Comparison of ENCODE assay signal across 11 cellular contexts in the genomic region with DNA sequence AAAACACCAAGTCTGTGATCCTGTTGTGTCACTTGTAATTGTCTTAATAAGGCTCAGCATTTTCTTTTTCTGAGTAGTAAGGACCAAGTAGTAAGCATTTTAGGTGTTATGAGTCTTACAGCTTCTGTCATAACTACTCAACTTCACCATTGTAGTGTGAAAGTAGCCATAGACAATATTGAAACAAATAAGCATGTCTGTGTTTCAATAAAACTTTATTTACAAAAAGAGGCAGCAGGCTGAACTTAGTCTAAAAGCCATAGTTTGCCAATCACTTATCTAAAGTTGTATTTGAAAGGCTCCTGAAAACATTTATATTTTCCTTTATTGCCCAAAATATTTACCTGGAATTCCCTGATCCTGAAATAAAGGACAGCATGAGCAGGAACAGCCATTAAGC.
"Had no signal": no experiment of that assay in that cellular context is flagged by ENCODE, and none has a peak within 500 bp of the region (broad histone marks: within the 10 kb centered on the region; RNA-seq: fewer than 3 reads in every experiment).

No MANE protein-coding gene starts in this region.

- H3K36me3 ChIP-seq: HAP-1 had no signal

- H3K4me3 Mint-ChIP-seq: GM23338, H9, HFFc6 had no signal

- H3K9me3 ChIP-seq: HAP-1 had no signal

- H3K27ac ChIP-seq: GM23248 had no signal

- H3K9ac ChIP-seq: GM23248 had no signal

- H3K4me3 ChIP-seq: GM23248, GM23338, HAP-1 had no signal

- H3K27ac Mint-ChIP-seq: GM23338, H9, HFFc6 had no signal

- H3K4me1 ChIP-seq: HAP-1 had no signal

- H3K9me3 Mint-ChIP-seq: GM23338, H9 had no signal

- FAIRE-seq: H1, H54 had no signal

- H2AFZ ChIP-seq: GM23248 had no signal

- H3K4me2 ChIP-seq: GM23338 had no signal

- ATAC-seq: GM23338, HCT116 had no signal

- DNase-seq: GM23248, GOT3, H7, H9, HCEC 1CT, HFFc6 had no signal
